In the genomic region with DNA sequence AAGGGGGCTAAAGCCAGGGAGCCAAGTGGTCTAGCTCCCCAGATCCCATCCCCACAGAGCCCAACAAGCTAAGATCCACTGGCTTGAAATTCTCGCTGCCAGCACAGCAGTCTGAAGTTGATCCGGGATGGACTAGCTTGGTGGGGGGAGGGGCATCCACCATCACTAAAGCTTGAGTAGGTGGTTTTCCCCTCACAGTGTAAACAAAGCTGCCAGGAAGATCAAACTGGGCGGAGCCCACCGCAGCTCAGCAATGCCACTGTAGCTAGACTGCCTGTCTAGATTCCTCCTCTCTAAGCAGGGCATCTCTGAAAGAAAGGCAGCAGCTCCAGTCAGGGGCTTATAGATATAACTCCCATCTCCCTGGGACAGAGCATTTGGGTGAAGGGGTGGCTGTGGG, we compare ENCODE assay signal across 8 cellular contexts. TPM values are rescaled to one million over a fixed set of nuclear protein-coding genes. Genes with fewer than 3 reads are reported as not detected.
DNase-seq lines count a peak whose midpoint lies in the region; ATAC-seq and TF ChIP-seq lines count a peak whose summit lies in the region.
"Not testable (repeated sequence)": the region's sequence is repeated elsewhere in the genome, so short reads cannot be mapped to it uniquely, and the experiment has no call there.

No MANE protein-coding gene starts in this region.

- H3K27ac Mint-ChIP-seq in stimulated activated naive CD8-positive, alpha-beta T cell treated with anti-CD3 and anti-CD28 coated beads, Interleukin-15, amount 100 ng/mL, for 72 hours = not testable (repeated sequence)

- not testable (repeated sequence) for H3F3A ChIP-seq in PC-3 (ENCODE audit: low read length, unreplicated experiment)

- not testable (repeated sequence) for H3K9ac ChIP-seq in PC-3 (ENCODE audit: low read length)

- not testable (repeated sequence) for H3K79me2 ChIP-seq in PC-3 (ENCODE audit: low read length)

- H3K9me2 ChIP-seq in PC-3 (replicated peaks; ENCODE audit: low read length) = not testable (repeated sequence)

- peak; percentile 73 for DNase-seq in Daoy (ENCODE audit: low read depth)
- peak; percentile 6 for DNase-seq in NCI-H1105 treated with DMSO at 0.1 percent for 48 hours (lab: John Stamatoyannopoulos, UW)
- peak; percentile 73 for DNase-seq in PC-3
- DNase-seq in activated CD4-positive, alpha-beta T cell treated with anti-CD3 and anti-CD28 coated beads for 48 hours = peak; percentile 4
- DNase-seq in activated effector memory CD4-positive, alpha-beta T cell treated with Interleukin-2 at 50 U/mL for 16 hours = peak; percentile 44
- peak; percentile 47 for DNase-seq in choroid plexus epithelial cell (ENCODE audit: low read depth)
- peak; percentile 42 for DNase-seq in myocyte (ENCODE audit: low read depth)
- peak in 1 of 2 donors; percentile 21 for DNase-seq in stimulated activated naive CD8-positive, alpha-beta T cell treated with anti-CD3 and anti-CD28 coated beads, Interleukin-15, amount 100 ng/mL, for 72 hours

- H4K20me1 ChIP-seq in PC-3 (ENCODE audit: low read length) = not testable (repeated sequence)

- H3K4me1 ChIP-seq in PC-3 (ENCODE audit: insufficient read depth, low read length) = peaks cover 30% of the 10 kb centered on the region

- H3K4me3 ChIP-seq in PC-3 (ENCODE audit: low read length); choroid plexus epithelial cell (ENCODE audit: low read depth, low read length): not testable (repeated sequence)

- POLR2A ChIA-PET in PC-3 (lab: Charles Lee; ENCODE audit: unreplicated experiment) = interaction anchor here (0.6 kb wide), 1 partner anchor 43 kb away, joined by 4 read pairs; no protein-coding TSS in a partner anchor

- H3K27ac ChIP-seq in PC-3 (ENCODE audit: low read length) = not testable (repeated sequence)

- ATAC-seq in PC-3 = peak; percentile 55
- ATAC-seq in stimulated activated naive CD8-positive, alpha-beta T cell treated with anti-CD3 and anti-CD28 coated beads, Interleukin-15, amount 100 ng/mL, for 72 hours = peak; percentile 39

- not testable (repeated sequence) for H3K9me3 ChIP-seq in PC-3 (ENCODE audit: low read length)

- CTCF ChIA-PET in PC-3 (lab: Charles Lee) = not testable (repeated sequence)

- not testable (repeated sequence) for TF ChIP-seq CTCF in PC-3 (conservative IDR thresholded peaks at IDR 0.05; ENCODE audit: low read depth, low read length); choroid plexus epithelial cell (conservative IDR thresholded peaks at IDR 0.05; ENCODE audit: low read depth, low read length)

- H2AFZ ChIP-seq in PC-3 (ENCODE audit: low read length) = peak overlapping the region; percentile 27; the same call in 1 of the 2 replicates

- H3K4me1 Mint-ChIP-seq in stimulated activated naive CD8-positive, alpha-beta T cell treated with anti-CD3 and anti-CD28 coated beads, Interleukin-15, amount 100 ng/mL, for 72 hours = not testable (repeated sequence)

- peak overlapping the region; percentile 36; the same call in 1 of the 2 replicates for H3K4me2 ChIP-seq in PC-3 (ENCODE audit: low read length)

- BruUV-seq in PC-3 (replicated peaks; lab: Mats Ljungman, UMichigan) = not testable (repeated sequence)

- H3K36me3 ChIP-seq in PC-3 (ENCODE audit: low read depth, low read length) = not testable (repeated sequence)

- H3K9me3 Mint-ChIP-seq in stimulated activated naive CD8-positive, alpha-beta T cell treated with anti-CD3 and anti-CD28 coated beads, Interleukin-15, amount 100 ng/mL, for 72 hours = not testable (repeated sequence)

- H3K4me3 Mint-ChIP-seq in stimulated activated naive CD8-positive, alpha-beta T cell treated with anti-CD3 and anti-CD28 coated beads, Interleukin-15, amount 100 ng/mL, for 72 hours = not testable (repeated sequence)

- not testable (repeated sequence) for H3K27me3 ChIP-seq in PC-3 (ENCODE audit: low read length)

- H3K27me3 Mint-ChIP-seq in stimulated activated naive CD8-positive, alpha-beta T cell treated with anti-CD3 and anti-CD28 coated beads, Interleukin-15, amount 100 ng/mL, for 72 hours = not testable (repeated sequence)

- intact Hi-C loops in PC-3 (cut with micrococcal nuclease) = not testable (repeated sequence)

RNA-seq across cellular contexts. Expression of gene ADAMTS12, which starts 32.6 kb away (rescaled TPM):
- 3.5 TPM in 2 replicates for total RNA-seq in Daoy (2014; rRNA removed; shearing (Covaris generic))
- total RNA-seq in PC-3 (2014; rRNA removed) = 0.18 and 3.3 TPM in 2 replicates
- total RNA-seq in myocyte = 21.4 and 22.0 TPM in 2 replicates
- 88.1 TPM for polyA plus RNA-seq in myocyte (2012)
